In the genomic region with DNA sequence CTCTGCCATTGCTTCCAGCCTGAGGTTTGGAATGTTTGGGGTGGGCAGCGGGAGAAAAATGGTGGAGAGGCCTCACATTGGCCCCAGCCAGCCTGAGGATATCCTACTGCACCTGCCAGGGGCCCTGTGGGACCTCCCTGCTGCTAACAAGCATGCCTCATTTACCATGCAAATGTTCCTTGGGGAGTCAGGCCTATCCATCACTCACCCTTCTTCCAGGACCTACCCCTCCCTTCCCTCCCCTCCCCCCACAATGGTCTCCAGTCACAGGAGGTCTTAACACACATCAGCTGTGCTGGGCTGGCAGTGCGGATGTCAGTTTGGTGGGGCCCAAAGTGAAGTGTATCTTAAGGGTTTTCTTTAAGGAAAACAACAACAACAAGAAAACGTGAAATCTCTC, we compare ENCODE assay signal across 10 cellular contexts.
"Had no signal": no experiment of that assay in that cellular context is flagged by ENCODE, and none has a peak within 500 bp of the region (broad histone marks: within the 10 kb centered on the region; RNA-seq: fewer than 3 reads in every experiment).

No MANE protein-coding gene starts in this region.

- H3K27ac Mint-ChIP-seq: activated naive CD4-positive, alpha-beta T cell treated with anti-CD3 and anti-CD28 coated beads, Interleukin-2, amount 10 ng/mL, durations not matched to agents 7 days and 5 days; activated T-cell treated with anti-CD3 and anti-CD28 coated beads, Interleukin-2, amount 50 U/mL, for 24 hours; nephron; stimulated activated naive CD8-positive, alpha-beta T cell treated with anti-CD3 and anti-CD28 coated beads, Interleukin-15, Interleukin-2, amounts not matched to agents 100 ng/mL and 50 ng/mL, for 24 hours had no signal

- H3K36me3 Mint-ChIP-seq: activated naive CD4-positive, alpha-beta T cell treated with anti-CD3 and anti-CD28 coated beads, Interleukin-2, amount 10 ng/mL, durations not matched to agents 7 days and 5 days had no signal

- DNase-seq: activated CD4-positive, CD25-positive, alpha-beta regulatory T cell treated with anti-CD3 and anti-CD28 coated beads, Interleukin-2, amount 50 U/mL, for 72 hours; activated naive CD4-positive, alpha-beta T cell treated with anti-CD3 and anti-CD28 coated beads, Interleukin-2, amount 10 ng/mL, durations not matched to agents 7 days and 5 days; activated T-cell treated with anti-CD3 and anti-CD28 coated beads, Interleukin-2, amount 50 U/mL, for 24 hours; heart right ventricle; right lobe of liver; trophoblast cell had no signal

- H3K4me3 ChIP-seq: heart right ventricle, right lobe of liver, smooth muscle cell, suprapubic skin had no signal

- H3K27me3 ChIP-seq: right lobe of liver, suprapubic skin had no signal

- H3K27me3 Mint-ChIP-seq: activated naive CD4-positive, alpha-beta T cell treated with anti-CD3 and anti-CD28 coated beads, Interleukin-2, amount 10 ng/mL, durations not matched to agents 7 days and 5 days; stimulated activated naive CD8-positive, alpha-beta T cell treated with anti-CD3 and anti-CD28 coated beads, Interleukin-15, Interleukin-2, amounts not matched to agents 100 ng/mL and 50 ng/mL, for 24 hours had no signal

- ATAC-seq: heart right ventricle, right lobe of liver had no signal

- H3K4me1 Mint-ChIP-seq: activated naive CD4-positive, alpha-beta T cell treated with anti-CD3 and anti-CD28 coated beads, Interleukin-2, amount 10 ng/mL, durations not matched to agents 7 days and 5 days had no signal

- H3K9me3 Mint-ChIP-seq: nephron had no signal

- H3K27ac ChIP-seq: heart right ventricle, right lobe of liver, suprapubic skin had no signal

- H3K4me2 ChIP-seq: smooth muscle cell had no signal

- H3K4me1 ChIP-seq: heart right ventricle, right lobe of liver, suprapubic skin had no signal

- H3K9me3 ChIP-seq: right lobe of liver, suprapubic skin had no signal

- H3K36me3 ChIP-seq: heart right ventricle, right lobe of liver, suprapubic skin had no signal

- H3K4me3 Mint-ChIP-seq: activated naive CD4-positive, alpha-beta T cell treated with anti-CD3 and anti-CD28 coated beads, Interleukin-2, amount 10 ng/mL, durations not matched to agents 7 days and 5 days; activated T-cell treated with anti-CD3 and anti-CD28 coated beads, Interleukin-2, amount 50 U/mL, for 24 hours; nephron; stimulated activated naive CD8-positive, alpha-beta T cell treated with anti-CD3 and anti-CD28 coated beads, Interleukin-15, Interleukin-2, amounts not matched to agents 100 ng/mL and 50 ng/mL, for 24 hours had no signal
